ENCODE assay signal across 19 cellular contexts in genomic region chr2:3532941-3533340, GRCh38. TPM values are rescaled to one million over a fixed set of nuclear protein-coding genes. Genes with fewer than 3 reads are reported as not detected.
A peak's percentile ranks its signal among the peaks of the same experiment; 100 is the strongest.
DNase-seq lines count a peak whose midpoint lies in the region; ATAC-seq, FAIRE-seq and TF ChIP-seq lines count a peak whose summit lies in the region.
"Had no signal": no experiment of that assay in that cellular context is flagged by ENCODE, and none has a peak within 500 bp of the region (broad histone marks: within the 10 kb centered on the region; RNA-seq: fewer than 3 reads in every experiment).

No MANE protein-coding gene starts in this region.

- POLR2A ChIA-PET in GM10248 (lab: Yijun Ruan, JAX), result interaction anchor here (0.5 kb wide), 1 partner anchor 16 kb away, joined by 3 read pairs; no protein-coding TSS in a partner anchor

- H3K4me2 ChIP-seq in astrocyte (ENCODE audit: low read length), result no peak overlapping the region
- H3K4me2 ChIP-seq: PC-9 had no signal

- TF ChIP-seq EP300 in stomach (IDR thresholded peaks at IDR 0.05), result no peak

- no peak overlapping the region for H3K4me3 ChIP-seq in astrocyte (ENCODE audit: insufficient read depth, low read depth, low read length)
- H3K4me3 ChIP-seq in right cardiac atrium (ENCODE audit: low read length), result no peak overlapping the region
- H3K4me3 ChIP-seq in stomach, result peak overlapping the region in 3 of 4 donors; percentile 12 to 15 (median 14)
- H3K4me3 ChIP-seq: PC-9, SJSA1 had no signal

- H3K9me3 ChIP-seq in astrocyte (ENCODE audit: insufficient read depth, low read depth, low read length), result no peaks in the 10 kb centered on the region
- no peaks in the 10 kb centered on the region for H3K9me3 ChIP-seq in right cardiac atrium (ENCODE audit: control insufficient read depth, low read length)
- H3K9me3 ChIP-seq in stomach, result no peaks in the 10 kb centered on the region
- H3K9me3 ChIP-seq: SJSA1 had no signal

- H3K4me1 Mint-ChIP-seq in astrocyte (ENCODE audit: low read depth, unreplicated experiment), result peaks cover 19% of the 10 kb centered on the region

- H3K4me3 Mint-ChIP-seq in astrocyte (ENCODE audit: unreplicated experiment), result no peak overlapping the region

- no peaks in the 10 kb centered on the region for H3K9me3 Mint-ChIP-seq in astrocyte (ENCODE audit: unreplicated experiment)

- intact Hi-C loops in right cardiac atrium (cut with DNase I) (no loop called here), stomach (cut with DNase I; ENCODE audit: low total_unique reads) (no loop called here), posterior vena cava (cut with DNase I) (no loop called here)

- H3K4me1 ChIP-seq in astrocyte (ENCODE audit: insufficient read depth, low read length), result peaks cover 19% of the 10 kb centered on the region
- H3K4me1 ChIP-seq in right cardiac atrium (ENCODE audit: control insufficient read depth, insufficient read depth, low read length), result peaks cover 5% of the 10 kb centered on the region
- peaks cover 18 to 55% (median 39%) of the 10 kb centered on the region in 4 donors for H3K4me1 ChIP-seq in stomach

- ATAC-seq in right cardiac atrium, result no peak

- no peaks in the 10 kb centered on the region for H3K79me2 ChIP-seq in astrocyte (ENCODE audit: insufficient read depth, low read length)

- H4K20me1 ChIP-seq in astrocyte (ENCODE audit: insufficient read depth, low read length), result no peaks in the 10 kb centered on the region

- no peak overlapping the region for H2AFZ ChIP-seq in astrocyte (ENCODE audit: low read depth, low read length)
- H2AFZ ChIP-seq: PC-9 had no signal

- H3K9ac ChIP-seq in astrocyte (ENCODE audit: low read length), result no peak overlapping the region

- WGBS in right cardiac atrium, result 76% methylated on average over 12 of the region's 12 CpGs
- WGBS in stomach, 5 donors, result 41 to 69% (median 56%) methylated on average over 12 of the region's 12 CpGs

- TF ChIP-seq CTCF in astrocyte (IDR thresholded peaks at IDR 0.05; ENCODE audit: insufficient read depth, low read depth, low read length), result no peak
- TF ChIP-seq CTCF in stomach (IDR thresholded peaks at IDR 0.05), result no peak
- TF ChIP-seq CTCF in GM10248 (IDR thresholded peaks at IDR 0.05; ENCODE audit: control extremely low read depth, extremely low read depth, low read depth, missing control alignments), result no peak

- H3K27me3 ChIP-seq in astrocyte (ENCODE audit: insufficient read depth, low read length), result no peaks in the 10 kb centered on the region
- no peaks in the 10 kb centered on the region for H3K27me3 ChIP-seq in right cardiac atrium (ENCODE audit: control insufficient read depth, insufficient read depth)
- no peaks in the 10 kb centered on the region for H3K27me3 ChIP-seq in stomach
- H3K27me3 ChIP-seq: SJSA1 had no signal

- H3K27ac Mint-ChIP-seq in astrocyte (ENCODE audit: unreplicated experiment), result peak overlapping the region; percentile 26

- H3K27ac ChIP-seq in astrocyte (ENCODE audit: low read depth, low read length), result no peak overlapping the region
- H3K27ac ChIP-seq in right cardiac atrium (ENCODE audit: low read length), result peak overlapping the region; percentile 58
- peak overlapping the region; percentile 63 to 91 (median 89) for H3K27ac ChIP-seq in stomach
- H3K27ac ChIP-seq: C4-2B, PC-9, SJSA1 had no signal

- FAIRE-seq in astrocyte (lab: Jason Lieb, UNC), result no peak
- FAIRE-seq: H54 had no signal

- CTCF ChIA-PET in GM10248 (lab: Yijun Ruan, JAX), result interaction anchor here (0.9 to 1.4 kb wide), 3 partner anchors 10 to 109 kb away, joined by 3 to 4 read pairs (median 4); no protein-coding TSS in a partner anchor

- TF ChIP-seq POLR2A in stomach (IDR thresholded peaks at IDR 0.05), result no peak

- H3K36me3 ChIP-seq in astrocyte (ENCODE audit: insufficient read depth, low read length), result no peaks in the 10 kb centered on the region
- peaks cover 0 to 9% (median 0%) of the 10 kb centered on the region in 4 donors for H3K36me3 ChIP-seq in stomach

- DNase-seq in NCI-H226, result peak; percentile 37
- DNase-seq in astrocyte (ENCODE audit: low read depth), result no peak
- no peak for DNase-seq in right cardiac atrium
- DNase-seq in stomach, result peak; percentile 91
- DNase-seq in posterior vena cava (ENCODE audit: low spot score), result no peak
- no peak for DNase-seq in GM10248 (ENCODE audit: extremely low spot score)
- no peak for DNase-seq in midbrain (lab: John Stamatoyannopoulos, UW)
- DNase-seq: ACHN, AML-193, DMS79, KBM-7, NCI-H187, NCI-H2107, NCI-H510A treated with DMSO at 0.1 percent for 48 hours, NCI-H774, PC-9 had no signal

- H3K36me3 Mint-ChIP-seq in astrocyte (ENCODE audit: low read depth, unreplicated experiment), result peaks cover 4% of the 10 kb centered on the region

- no peaks in the 10 kb centered on the region for H3K27me3 Mint-ChIP-seq in astrocyte (ENCODE audit: low read depth, unreplicated experiment)

RNA-seq across cellular contexts. Expression of gene ADI1, which starts 13.6 kb away (rescaled TPM):
- total RNA-seq in astrocyte, result 29.4 and 41.6 TPM in 2 replicates
- total RNA-seq in right cardiac atrium, result 100 to 1,000 TPM; 124 to 195 (median 159) TPM
- 132 TPM for polyA plus RNA-seq in right cardiac atrium
- total RNA-seq in stomach, result 10 to 100 TPM; 25.1 to 67.7 (median 56.2) TPM
- polyA plus RNA-seq in stomach, result 100 to 1,000 TPM in 2 of 3 donors, 10 to 100 TPM in 1; 78.3 to 124 (median 110) TPM
- total RNA-seq in posterior vena cava, result 10 to 100 TPM; 29.5 to 43.2 TPM

RNA-seq across cellular contexts. Expression of gene RNASEH1, which starts 25.2 kb away (rescaled TPM):
- total RNA-seq in astrocyte (32.6 and 35.5 TPM in 2 replicates), right cardiac atrium (10 to 100 TPM; 19.6 to 21.2 (median 20.0) TPM), stomach (10 to 100 TPM in 3 of 5 donors, 1 to 10 TPM in 2; 1.7 to 32.1 (median 13.6) TPM), posterior vena cava (10 to 100 TPM; 20.7 to 23.9 TPM)
- polyA plus RNA-seq in right cardiac atrium (17.3 TPM), stomach (10 to 100 TPM in 1 of 3 donors, 1 to 10 TPM in 2; 4.6 to 13.9 (median 7.9) TPM)

RNA-seq across cellular contexts. Expression of gene RPS7, which starts 42.1 kb away (rescaled TPM):
- total RNA-seq in astrocyte (998 and 1,163 TPM in 2 replicates), right cardiac atrium (100 to 1,000 TPM; 741 to 785 (median 759) TPM), stomach (1,000 to 10,000 TPM; 1,571 to 2,461 (median 2,078) TPM), posterior vena cava (1,000 to 10,000 TPM; 1,084 to 1,219 TPM)
- polyA plus RNA-seq in right cardiac atrium (1,436 TPM), stomach (1,000 to 10,000 TPM; 3,068 to 4,006 (median 3,110) TPM)

Comparison
In these comparisons a context has a peak if more than half of its experiments do, and no peak if none do; other contexts are left out.
1. DNase-seq: peak in NCI-H226 (single experiment) and stomach (single experiment); none in astrocyte (single experiment), right cardiac atrium (0 of 3), posterior vena cava (single experiment), GM10248 (single experiment) and midbrain (single experiment).
2. H3K4me3 ChIP-seq: peak in stomach (3 of 4); none in astrocyte (single experiment) and right cardiac atrium (single experiment).